In the genomic region with DNA sequence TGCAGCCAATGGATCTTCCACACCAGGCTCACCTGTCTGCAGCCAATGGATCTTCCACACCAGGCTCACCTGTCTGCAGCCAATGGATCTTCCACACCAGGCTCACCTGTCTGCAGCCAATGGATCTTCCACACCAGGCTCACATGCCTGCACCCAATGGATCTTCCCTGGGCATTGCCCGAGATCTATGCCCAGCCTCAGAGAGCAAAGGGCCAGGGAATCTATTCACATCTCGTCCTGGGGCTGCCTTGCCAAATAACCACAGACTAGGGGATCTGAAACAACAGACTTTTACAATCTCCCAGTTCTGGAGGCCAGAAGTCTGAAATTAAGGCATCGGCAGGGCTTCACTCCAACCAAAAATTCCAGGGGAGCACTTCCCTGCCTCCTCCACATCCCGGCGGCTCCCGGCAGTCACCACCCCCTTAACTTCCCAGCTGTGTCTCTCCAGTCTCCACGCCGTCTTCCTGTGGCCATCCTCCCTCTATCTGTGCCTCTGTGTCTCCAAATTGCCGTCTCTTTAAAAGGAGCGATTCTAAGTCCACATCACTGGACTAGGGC, we compare ENCODE assay signal across 15 cellular contexts.
DNase-seq lines count a peak whose midpoint lies in the region; ATAC-seq and TF ChIP-seq lines count a peak whose summit lies in the region.
"Had no signal": no experiment of that assay in that cellular context is flagged by ENCODE, and none has a peak within 500 bp of the region (broad histone marks: within the 10 kb centered on the region; RNA-seq: fewer than 3 reads in every experiment).

No MANE protein-coding gene starts in this region.

- H3K4me3 ChIP-seq in heart right ventricle: no peak overlapping the region
- H3K4me3 ChIP-seq: A549 had no signal

- H3K27ac Mint-ChIP-seq in activated CD8-positive, alpha-beta memory T cell treated with anti-CD3 and anti-CD28 coated beads, Interleukin-2, amount 10 ng/mL, durations not matched to agents 7 days and 5 days: no peak overlapping the region
- no peak overlapping the region for H3K27ac Mint-ChIP-seq in osteocyte (ENCODE audit: unreplicated experiment)
- no peak overlapping the region for H3K27ac Mint-ChIP-seq in glutamatergic neuron (ENCODE audit: unreplicated experiment)
- H3K27ac Mint-ChIP-seq: CD4-positive, alpha-beta T cell had no signal

- CTCF ChIA-PET in activated CD8-positive, alpha-beta memory T cell treated with anti-CD3 and anti-CD28 coated beads, Interleukin-2, amount 10 ng/mL, durations not matched to agents 7 days and 5 days (lab: Charles Lee): no interaction called here

- H3K36me3 ChIP-seq in heart right ventricle: no peaks in the 10 kb centered on the region

- peak; percentile 19 for DNase-seq in activated CD8-positive, alpha-beta memory T cell treated with anti-CD3 and anti-CD28 coated beads, Interleukin-2, amount 10 ng/mL, durations not matched to agents 7 days and 5 days
- DNase-seq in activated CD8-positive, alpha-beta memory T cell treated with anti-CD3 and anti-CD28 coated beads for 24 hours: no peak
- peak; percentile 38 for DNase-seq in cardiac septum (ENCODE audit: low spot score)
- DNase-seq in heart right ventricle: no peak
- peak; percentile 42 for DNase-seq in osteocyte (ENCODE audit: extremely low spot score, unreplicated experiment)
- no peak for DNase-seq in NCI-H1048 (lab: John Stamatoyannopoulos, UW)
- no peak for DNase-seq in glutamatergic neuron
- DNase-seq: AML-193; Caco-2; CD4-positive, alpha-beta T cell; H9 had no signal

- no peaks in the 10 kb centered on the region for H3K9me3 ChIP-seq in heart right ventricle
- H3K9me3 ChIP-seq: A549, Caco-2 had no signal

- intact Hi-C loops in cardiac septum (cut with DNase I) (no loop called here), heart right ventricle (cut with DNase I) (no loop called here)

- peaks cover 0 to 57% (median 30%) of the 10 kb centered on the region in 7 donors for H3K27me3 ChIP-seq in heart right ventricle

- H3K4me1 Mint-ChIP-seq in activated CD8-positive, alpha-beta memory T cell treated with anti-CD3 and anti-CD28 coated beads, Interleukin-2, amount 10 ng/mL, durations not matched to agents 7 days and 5 days: no peaks in the 10 kb centered on the region
- H3K4me1 Mint-ChIP-seq in osteocyte (ENCODE audit: unreplicated experiment): no peaks in the 10 kb centered on the region
- peaks cover 2% of the 10 kb centered on the region for H3K4me1 Mint-ChIP-seq in glutamatergic neuron (ENCODE audit: low read depth, unreplicated experiment)

- H3K4me3 Mint-ChIP-seq in activated CD8-positive, alpha-beta memory T cell treated with anti-CD3 and anti-CD28 coated beads, Interleukin-2, amount 10 ng/mL, durations not matched to agents 7 days and 5 days: no peak overlapping the region
- no peak overlapping the region for H3K4me3 Mint-ChIP-seq in osteocyte (ENCODE audit: unreplicated experiment)
- H3K4me3 Mint-ChIP-seq in glutamatergic neuron (ENCODE audit: unreplicated experiment): no peak overlapping the region
- H3K4me3 Mint-ChIP-seq: CD4-positive, alpha-beta T cell; H9 had no signal

- no peak for TF ChIP-seq CTCF in heart right ventricle (IDR thresholded peaks at IDR 0.05)
- no peak for TF ChIP-seq CTCF in osteocyte (IDR thresholded peaks at IDR 0.05)
- TF ChIP-seq CTCF in glutamatergic neuron (IDR thresholded peaks at IDR 0.05; ENCODE audit: partially characterized antibody, unreplicated experiment): no peak

- H3K4me1 ChIP-seq in heart right ventricle: no peaks in the 10 kb centered on the region
- H3K4me1 ChIP-seq: A549 had no signal

- H3K36me3 Mint-ChIP-seq in activated CD8-positive, alpha-beta memory T cell treated with anti-CD3 and anti-CD28 coated beads, Interleukin-2, amount 10 ng/mL, durations not matched to agents 7 days and 5 days: no peaks in the 10 kb centered on the region
- no peaks in the 10 kb centered on the region for H3K36me3 Mint-ChIP-seq in osteocyte (ENCODE audit: unreplicated experiment)
- H3K36me3 Mint-ChIP-seq in glutamatergic neuron (ENCODE audit: unreplicated experiment): no peaks in the 10 kb centered on the region

- no peak overlapping the region for H3K27ac ChIP-seq in heart right ventricle
- H3K27ac ChIP-seq: 22Rv1, A549, C4-2B, HL-60 had no signal

- ATAC-seq in activated CD8-positive, alpha-beta memory T cell treated with anti-CD3 and anti-CD28 coated beads, Interleukin-2, amount 10 ng/mL, durations not matched to agents 7 days and 5 days: no peak
- ATAC-seq in heart right ventricle: no peak
- ATAC-seq: A549 had no signal

- 56 to 68% methylated on average over 10 of the region's 10 CpGs for WGBS in heart right ventricle, 2 donors

- no peaks in the 10 kb centered on the region for H3K9me3 Mint-ChIP-seq in activated CD8-positive, alpha-beta memory T cell treated with anti-CD3 and anti-CD28 coated beads, Interleukin-2, amount 10 ng/mL, durations not matched to agents 7 days and 5 days (ENCODE audit: low read depth)
- H3K9me3 Mint-ChIP-seq in osteocyte (ENCODE audit: unreplicated experiment) (peaks cover 7% of the 10 kb centered on the region), glutamatergic neuron (ENCODE audit: unreplicated experiment) (peaks cover 6% of the 10 kb centered on the region)
- H3K9me3 Mint-ChIP-seq: CD4-positive, alpha-beta T cell; H9 had no signal

- H3K27me3 Mint-ChIP-seq in activated CD8-positive, alpha-beta memory T cell treated with anti-CD3 and anti-CD28 coated beads, Interleukin-2, amount 10 ng/mL, durations not matched to agents 7 days and 5 days: no peaks in the 10 kb centered on the region
- H3K27me3 Mint-ChIP-seq in osteocyte (ENCODE audit: unreplicated experiment): no peaks in the 10 kb centered on the region
- H3K27me3 Mint-ChIP-seq in glutamatergic neuron (ENCODE audit: unreplicated experiment): peaks cover 2% of the 10 kb centered on the region

Comparison
In these comparisons a context has a peak if more than half of its experiments do, and no peak if none do; other contexts are left out.
1. DNase-seq: peak in activated CD8-positive, alpha-beta memory T cell treated with anti-CD3 and anti-CD28 coated beads, Interleukin-2, amount 10 ng/mL, durations not matched to agents 7 days and 5 days (single experiment), cardiac septum (single experiment) and osteocyte (single experiment); none in activated CD8-positive, alpha-beta memory T cell treated with anti-CD3 and anti-CD28 coated beads for 24 hours (single experiment), heart right ventricle (0 of 2), NCI-H1048 (single experiment) and glutamatergic neuron (single experiment).